In genomic region chr18:29188760-29189159, GRCh38 we compare ENCODE assay signal across 20 cellular contexts.
DNase-seq lines count a peak whose midpoint lies in the region; ATAC-seq and TF ChIP-seq lines count a peak whose summit lies in the region.
"Had no signal": no experiment of that assay in that cellular context is flagged by ENCODE, and none has a peak within 500 bp of the region (broad histone marks: within the 10 kb centered on the region; RNA-seq: fewer than 3 reads in every experiment).

No MANE protein-coding gene starts in this region.

- H3K9me3 ChIP-seq in breast epithelium, result no peaks in the 10 kb centered on the region
- H3K9me3 ChIP-seq: HAP-1, prostate gland, spleen, upper lobe of right lung had no signal

- H3K4me1 Mint-ChIP-seq in MCF 10A (ENCODE audit: insufficient read depth, unreplicated experiment) (peaks cover 11% of the 10 kb centered on the region), natural killer cell (peaks cover 11 to 13% of the 10 kb centered on the region in 2 donors)
- H3K4me1 Mint-ChIP-seq: activated CD4-positive, alpha-beta T cell treated with anti-CD3 and anti-CD28 coated beads, Interleukin-2, amount 10 ng/mL, durations not matched to agents 7 days and 5 days; activated naive CD4-positive, alpha-beta T cell treated with anti-CD3 and anti-CD28 coated beads, Interleukin-2, amount 50 U/mL, for 24 hours; naive thymus-derived CD8-positive, alpha-beta T cell had no signal

- H3K4me3 ChIP-seq in breast epithelium (no peak overlapping the region), H7 (ENCODE audit: insufficient read depth, low read depth, low read length) (no peak overlapping the region)
- H3K4me3 ChIP-seq: HAP-1, lung, prostate gland, spleen, upper lobe of right lung had no signal

- H3K4me1 ChIP-seq in breast epithelium, result no peaks in the 10 kb centered on the region
- H3K4me1 ChIP-seq: HAP-1, prostate gland, spleen, upper lobe of right lung had no signal

- intact Hi-C loops in MCF 10A (cut with micrococcal nuclease), result no loop called here
- intact Hi-C loops in breast epithelium (cut with DNase I; ENCODE audit: low total_unique reads), result no loop called here
- intact Hi-C loops in natural killer cell (cut with micrococcal nuclease), result no loop called here

- no peak for TF ChIP-seq POLR2A in breast epithelium (IDR thresholded peaks at IDR 0.05)

- no peaks in the 10 kb centered on the region for H3K27me3 ChIP-seq in breast epithelium
- H3K27me3 ChIP-seq in H7 (ENCODE audit: control insufficient read depth, insufficient read depth, low read length), result no peaks in the 10 kb centered on the region
- H3K27me3 ChIP-seq: spleen, upper lobe of right lung had no signal

- POLR2A ChIA-PET in MCF 10A (lab: Yijun Ruan, JAX), result no interaction called here

- no peaks in the 10 kb centered on the region for H3K27me3 Mint-ChIP-seq in MCF 10A (ENCODE audit: insufficient read depth, unreplicated experiment)
- no peaks in the 10 kb centered on the region for H3K27me3 Mint-ChIP-seq in natural killer cell (ENCODE audit: low read depth in 2 of 2)
- H3K27me3 Mint-ChIP-seq: activated CD4-positive, alpha-beta T cell treated with anti-CD3 and anti-CD28 coated beads, Interleukin-2, amount 10 ng/mL, durations not matched to agents 7 days and 5 days; activated naive CD4-positive, alpha-beta T cell treated with anti-CD3 and anti-CD28 coated beads, Interleukin-2, amount 50 U/mL, for 24 hours; naive thymus-derived CD8-positive, alpha-beta T cell; stimulated activated naive CD8-positive, alpha-beta T cell treated with anti-CD3 and anti-CD28 coated beads, Interleukin-15, Interleukin-2, amounts not matched to agents 100 ng/mL and 50 ng/mL, for 24 hours had no signal

- H3K36me3 Mint-ChIP-seq in MCF 10A (ENCODE audit: insufficient read depth, unreplicated experiment) (no peaks in the 10 kb centered on the region), natural killer cell (no peaks in the 10 kb centered on the region)
- H3K36me3 Mint-ChIP-seq: activated naive CD4-positive, alpha-beta T cell treated with anti-CD3 and anti-CD28 coated beads, Interleukin-2, amount 50 U/mL, for 24 hours; naive thymus-derived CD8-positive, alpha-beta T cell had no signal

- H3K27ac Mint-ChIP-seq in MCF 10A (ENCODE audit: low read depth, unreplicated experiment) (no peak overlapping the region), natural killer cell (no peak overlapping the region)
- H3K27ac Mint-ChIP-seq: activated CD4-positive, alpha-beta T cell treated with anti-CD3 and anti-CD28 coated beads, Interleukin-2, amount 10 ng/mL, durations not matched to agents 7 days and 5 days; activated naive CD4-positive, alpha-beta T cell treated with anti-CD3 and anti-CD28 coated beads, Interleukin-2, amount 50 U/mL, for 24 hours; naive thymus-derived CD8-positive, alpha-beta T cell; stimulated activated naive CD8-positive, alpha-beta T cell treated with anti-CD3 and anti-CD28 coated beads, Interleukin-15, Interleukin-2, amounts not matched to agents 100 ng/mL and 50 ng/mL, for 24 hours had no signal

- no peak for TF ChIP-seq CTCF in MCF 10A (IDR thresholded peaks at IDR 0.05; ENCODE audit: unreplicated experiment)
- no peak for TF ChIP-seq CTCF in breast epithelium (IDR thresholded peaks at IDR 0.05)
- no peak for TF ChIP-seq CTCF in natural killer cell (IDR thresholded peaks at IDR 0.05)

- H3K36me3 ChIP-seq in breast epithelium, result no peaks in the 10 kb centered on the region
- H3K36me3 ChIP-seq in H7 (replicated peaks; ENCODE audit: control insufficient read depth, insufficient read depth, low read length), result no peaks in the 10 kb centered on the region
- H3K36me3 ChIP-seq: HAP-1, prostate gland, spleen, upper lobe of right lung had no signal

- peak; percentile 28 for DNase-seq in MCF 10A (ENCODE audit: unreplicated experiment)
- DNase-seq in breast epithelium (ENCODE audit: low spot score in 2 of 2), result no peak
- DNase-seq in HT1080 (ENCODE audit: low read depth), result peak; percentile 51
- peak; percentile 30 for DNase-seq in amniotic epithelial cell (ENCODE audit: low read depth)
- DNase-seq in NCI-H1092 treated with DMSO at 0.1 percent for 48 hours (lab: John Stamatoyannopoulos, UW), result no peak
- DNase-seq in H7, result no peak
- no peak for DNase-seq in DMS53 treated with DMSO at 0.1 percent for 48 hours (lab: John Stamatoyannopoulos, UW; ENCODE audit: unreplicated experiment)
- no peak for DNase-seq in natural killer cell
- DNase-seq: activated CD4-positive, alpha-beta T cell treated with anti-CD3 and anti-CD28 coated beads, Interleukin-2, amount 10 ng/mL, durations not matched to agents 7 days and 5 days; DMS153; effector memory CD4-positive, alpha-beta T cell; naive thymus-derived CD8-positive, alpha-beta T cell; spleen; upper lobe of right lung had no signal

- BruUV-seq in MCF 10A (replicated peaks; lab: Mats Ljungman, UMichigan), result no TSS peak

- CTCF ChIA-PET in MCF 10A (lab: Yijun Ruan, JAX), result interaction anchor here (0.8 kb wide), 1 partner anchor 30 kb away, joined by 3 read pairs; no protein-coding TSS in a partner anchor

- H3K27ac ChIP-seq in breast epithelium, result no peak overlapping the region
- H3K27ac ChIP-seq: C4-2B, prostate gland, spleen, upper lobe of right lung had no signal

- H3K4me3 Mint-ChIP-seq in MCF 10A (ENCODE audit: unreplicated experiment), result no peak overlapping the region
- no peak overlapping the region for H3K4me3 Mint-ChIP-seq in natural killer cell
- H3K4me3 Mint-ChIP-seq: activated CD4-positive, alpha-beta T cell treated with anti-CD3 and anti-CD28 coated beads, Interleukin-2, amount 10 ng/mL, durations not matched to agents 7 days and 5 days; activated naive CD4-positive, alpha-beta T cell treated with anti-CD3 and anti-CD28 coated beads, Interleukin-2, amount 50 U/mL, for 24 hours; naive thymus-derived CD8-positive, alpha-beta T cell; stimulated activated naive CD8-positive, alpha-beta T cell treated with anti-CD3 and anti-CD28 coated beads, Interleukin-15, Interleukin-2, amounts not matched to agents 100 ng/mL and 50 ng/mL, for 24 hours had no signal

- no peaks in the 10 kb centered on the region for H3K9me3 Mint-ChIP-seq in MCF 10A (ENCODE audit: unreplicated experiment)
- H3K9me3 Mint-ChIP-seq in natural killer cell, result peaks cover 0 to 4% of the 10 kb centered on the region in 2 donors
- H3K9me3 Mint-ChIP-seq: activated CD4-positive, alpha-beta T cell treated with anti-CD3 and anti-CD28 coated beads, Interleukin-2, amount 10 ng/mL, durations not matched to agents 7 days and 5 days; activated naive CD4-positive, alpha-beta T cell treated with anti-CD3 and anti-CD28 coated beads, Interleukin-2, amount 50 U/mL, for 24 hours had no signal

- no peak for ATAC-seq in natural killer cell
- ATAC-seq: naive thymus-derived CD8-positive, alpha-beta T cell; upper lobe of right lung had no signal

Comparison
In these comparisons a context has a peak if more than half of its experiments do, and no peak if none do; other contexts are left out.
1. DNase-seq: peak in MCF 10A (single experiment), HT1080 (single experiment) and amniotic epithelial cell (single experiment); none in breast epithelium (0 of 2), NCI-H1092 treated with DMSO at 0.1 percent for 48 hours (single experiment), H7 (single experiment), DMS53 treated with DMSO at 0.1 percent for 48 hours (single experiment) and natural killer cell (single experiment).